Comparison of ENCODE assay signal across 1 cellular context in the genomic region with DNA sequence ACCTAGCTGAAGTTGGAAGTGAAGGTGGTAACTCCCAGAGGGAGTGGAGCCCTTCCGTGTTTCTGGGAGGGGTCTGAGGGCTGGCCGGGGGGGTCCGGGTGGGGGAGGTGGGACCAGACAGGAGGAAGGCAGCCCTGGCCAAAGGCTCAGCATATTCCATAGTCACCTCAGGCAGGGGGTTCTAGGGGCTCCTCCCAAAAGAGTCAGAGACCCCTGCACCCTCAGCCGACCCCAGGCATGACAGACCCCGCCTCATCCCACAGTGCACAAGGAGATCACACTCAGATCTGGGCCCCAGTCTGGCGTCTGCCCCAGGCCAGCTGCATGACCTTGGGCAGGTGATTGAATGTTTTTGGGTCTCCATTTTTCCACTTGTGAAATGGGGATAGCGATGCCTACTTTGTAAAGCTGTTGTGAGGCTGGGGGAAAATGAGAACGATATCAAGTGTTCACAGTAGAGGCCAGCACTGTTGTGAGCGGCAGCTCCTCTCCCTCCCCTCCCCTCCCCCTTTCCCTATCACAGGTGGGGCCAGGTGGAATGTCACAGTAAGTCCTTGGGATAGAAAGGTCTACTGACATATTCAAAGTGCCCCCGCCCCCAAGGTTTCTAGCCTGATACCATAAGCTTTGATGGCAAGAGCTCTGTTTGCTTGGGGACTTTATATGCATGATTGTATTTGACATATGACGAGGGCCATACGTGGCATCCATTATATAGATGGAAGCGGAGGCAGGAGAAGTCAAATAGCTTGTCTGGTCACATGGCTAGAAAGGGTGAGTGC.
TF ChIP-seq lines count a peak whose summit lies in the region.

No MANE protein-coding gene starts in this region.

TF ChIP-seq in H1, 55 proteins besides CTCF, POLR2A, EP300 and RAD21 (continued from another document):
- TF ChIP-seq PHF8 (conservative IDR thresholded peaks at IDR 0.05; ENCODE audit: low read depth, low read length) (no peak), RXRA (IDR thresholded peaks at IDR 0.05; ENCODE audit: insufficient read depth, low read depth, low read length) (no peak), TBP (IDR thresholded peaks at IDR 0.05; ENCODE audit: low read depth, low read length) (no peak), CBX5 (IDR thresholded peaks at IDR 0.05; ENCODE audit: low read depth, low read length) (no peak), GABPA (IDR thresholded peaks at IDR 0.05; ENCODE audit: borderline replicate concordance, insufficient read depth, low read length) (no peak), SUZ12 (IDR thresholded peaks at IDR 0.05; ENCODE audit: low read length) (no peak), MAFK (IDR thresholded peaks at IDR 0.05; ENCODE audit: low read depth, low read length) (no peak), BCL11A (IDR thresholded peaks at IDR 0.05; ENCODE audit: low read depth in 2 of 2, low read length in 2 of 2) (no peak), POU5F1 (IDR thresholded peaks at IDR 0.05; ENCODE audit: low read depth, low read length) (no peak)
- TF ChIP-seq, protein P1, sequence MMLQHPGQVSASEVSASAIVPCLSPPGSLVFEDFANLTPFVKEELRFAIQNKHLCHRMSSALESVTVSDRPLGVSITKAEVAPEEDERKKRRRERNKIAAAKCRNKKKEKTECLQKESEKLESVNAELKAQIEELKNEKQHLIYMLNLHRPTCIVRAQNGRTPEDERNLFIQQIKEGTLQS (IDR thresholded peaks at IDR 0.05; ENCODE audit: insufficient read depth, low read depth, low read length), result no peak
TF ChIP-seq in H1: peak in this region for 0.
